ENCODE assay signal across 22 cellular contexts in the genomic region with DNA sequence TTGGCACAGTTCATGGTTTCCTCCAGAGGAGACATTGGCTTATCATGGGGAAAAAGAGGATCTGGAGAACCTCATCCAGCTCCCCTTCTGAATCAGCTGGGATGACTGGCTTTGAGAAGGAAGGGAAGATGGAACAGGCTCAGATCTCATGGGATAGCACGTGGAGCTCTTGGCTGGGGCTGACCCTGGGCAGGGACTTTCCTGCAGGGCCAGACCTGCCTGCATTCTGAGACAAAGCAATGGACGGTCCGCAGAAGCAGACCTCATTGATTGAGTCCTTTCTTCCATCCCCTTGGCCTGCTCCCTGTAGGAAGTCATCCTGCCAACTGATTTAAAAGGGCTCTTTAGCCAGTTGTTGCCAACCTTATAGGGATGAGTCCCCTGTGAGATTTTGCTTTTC.
"Had no signal": no experiment of that assay in that cellular context is flagged by ENCODE, and none has a peak within 500 bp of the region (broad histone marks: within the 10 kb centered on the region; RNA-seq: fewer than 3 reads in every experiment).

No MANE protein-coding gene starts in this region.

- H3K4me1 Mint-ChIP-seq: nephron had no signal

- H3K27me3 Mint-ChIP-seq: stimulated activated memory B cell treated with anti-CD40 and anti-IgM and Interleukin-4, amounts not matched to agents 10 μg/mL and 1 μg/mL and 100 μg/mL, for 72 hours had no signal

- H3K27ac Mint-ChIP-seq: stimulated activated memory B cell treated with anti-CD40 and anti-IgM and Interleukin-4, amounts not matched to agents 10 μg/mL and 1 μg/mL and 100 μg/mL, for 72 hours had no signal

- FAIRE-seq: colon, islet of Langerhans had no signal

- H3K27me3 ChIP-seq: adrenal gland, esophagus squamous epithelium, foreskin keratinocyte, heart right ventricle, left lung had no signal

- H3K4me3 Mint-ChIP-seq: activated T-cell treated with anti-CD3 and anti-CD28 coated beads, Interleukin-2, amount 50 U/mL, for 4 hours; nephron; stimulated activated memory B cell treated with anti-CD40 and anti-IgM and Interleukin-4, amounts not matched to agents 10 μg/mL and 1 μg/mL and 100 μg/mL, for 72 hours had no signal

- H3K9me3 Mint-ChIP-seq: activated T-cell treated with anti-CD3 and anti-CD28 coated beads, Interleukin-2, amount 50 U/mL, for 4 hours; nephron; stimulated activated memory B cell treated with anti-CD40 and anti-IgM and Interleukin-4, amounts not matched to agents 10 μg/mL and 1 μg/mL and 100 μg/mL, for 72 hours had no signal

- H3K27ac ChIP-seq: foreskin keratinocyte, left lung, prostate gland had no signal

- H3K9me3 ChIP-seq: adrenal gland, esophagus squamous epithelium, heart right ventricle, left lung, prostate gland had no signal

- H3K4me3 ChIP-seq: adrenal gland, esophagus squamous epithelium, heart right ventricle, left lung, prostate gland had no signal

- ATAC-seq: activated T-cell treated with anti-CD3 and anti-CD28 coated beads, Interleukin-2, amount 50 U/mL, for 4 hours; foreskin keratinocyte; heart right ventricle; left lung; SK-N-SH treated with all-trans-retinoic acid at 6 μM for 48 hours; stimulated activated memory B cell treated with anti-CD40 and anti-IgM and Interleukin-4, amounts not matched to agents 10 μg/mL and 1 μg/mL and 100 μg/mL, for 72 hours had no signal

- DNase-seq: activated CD4-positive, alpha-beta T cell treated with anti-CD3 and anti-CD28 coated beads for 1 hour; activated CD4-positive, alpha-beta T cell treated with anti-CD3 and anti-CD28 coated beads, Interleukin-2, amount 50 U/mL, for 4 hours; activated effector memory CD4-positive, alpha-beta T cell treated with Interleukin-2 at 50 U/mL for 16 hours; activated naive CD4-positive, alpha-beta T cell treated with anti-CD3 and anti-CD28 coated beads, Interleukin-2, amount 50 U/mL, for 16 hours; activated T-cell treated with anti-CD3 and anti-CD28 coated beads, Interleukin-2, amount 50 U/mL, for 4 hours; adrenal gland; caudate nucleus; esophagus squamous epithelium; foreskin keratinocyte; heart right ventricle; left lung; mesendoderm; stimulated activated CD4-positive, alpha-beta T cell treated with anti-CD3 and anti-CD28 coated beads, Interleukin-2, amount 100 ng/mL, for 48 hours; T-helper 1 cell; T1000; trophoblast cell had no signal

- H3K4me1 ChIP-seq: left lung, prostate gland had no signal
